Comparison of ENCODE assay signal across 23 cellular contexts in the genomic region with DNA sequence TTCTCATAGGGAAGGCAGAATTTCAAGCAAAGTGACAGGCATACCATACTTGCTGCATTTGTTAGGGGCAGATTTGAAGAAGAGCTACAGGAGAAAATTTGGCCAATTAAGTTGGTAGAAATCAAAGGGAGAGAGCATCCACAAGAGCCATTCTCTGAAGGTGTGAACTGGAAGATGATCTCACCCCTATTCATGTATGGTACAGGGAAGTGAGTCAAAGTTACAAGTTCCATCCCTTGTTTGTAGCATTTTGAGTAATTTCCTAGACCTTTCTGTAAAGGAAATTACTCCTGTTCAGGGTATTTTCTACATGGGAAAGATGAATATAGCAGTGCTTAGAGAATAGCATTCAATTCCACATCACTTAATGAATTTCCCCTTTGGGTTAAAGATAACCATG. TPM values are rescaled to one million over a fixed set of nuclear protein-coding genes. Genes with fewer than 3 reads are reported as not detected.
DNase-seq lines count a peak whose midpoint lies in the region; ATAC-seq, FAIRE-seq and TF ChIP-seq lines count a peak whose summit lies in the region.
"Had no signal": no experiment of that assay in that cellular context is flagged by ENCODE, and none has a peak within 500 bp of the region (broad histone marks: within the 10 kb centered on the region; RNA-seq: fewer than 3 reads in every experiment).

No MANE protein-coding gene starts in this region.

- H3K4me3 ChIP-seq in PC-3 (ENCODE audit: low read length) (no peak overlapping the region), epithelial cell of esophagus (ENCODE audit: low read length) (no peak overlapping the region)
- H3K4me3 ChIP-seq: A549 had no signal

- H3K27me3 ChIP-seq in PC-3 (ENCODE audit: low read length) = no peaks in the 10 kb centered on the region

- FAIRE-seq in HTR-8/SVneo (lab: Jason Lieb, UNC) = no peak
- FAIRE-seq: A549, GM12892, H54 had no signal

- no peaks in the 10 kb centered on the region for H3F3A ChIP-seq in PC-3 (ENCODE audit: low read length, unreplicated experiment)

- peak; percentile 65 for ATAC-seq in PC-3
- ATAC-seq in stimulated activated naive CD8-positive, alpha-beta T cell treated with anti-CD3 and anti-CD28 coated beads, Interleukin-15, Interleukin-2, amounts not matched to agents 100 U/mL and 50 U/mL, for 24 hours = peak; percentile 46
- ATAC-seq: A549, Panc1 had no signal

- H3K9me3 ChIP-seq in PC-3 (ENCODE audit: low read length) = no peaks in the 10 kb centered on the region
- H3K9me3 ChIP-seq: A549 had no signal

- H3K9me3 Mint-ChIP-seq in activated naive CD4-positive, alpha-beta T cell treated with anti-CD3 and anti-CD28 coated beads for 36 hours = no peaks in the 10 kb centered on the region

- intact Hi-C loops in activated naive CD4-positive, alpha-beta T cell treated with anti-CD3 and anti-CD28 coated beads for 36 hours (cut with micrococcal nuclease) = loop anchor here (1.0 to 10.0 kb wide), 3 partner anchors 28 to 544 kb away; a partner anchor contains a TSS
- intact Hi-C loops in PC-3 (cut with micrococcal nuclease) = loop anchor here (5.0 kb wide), 1 partner anchor 37 kb away; no protein-coding TSS in a partner anchor

- H3K4me1 ChIP-seq in PC-3 (ENCODE audit: insufficient read depth, low read length) = no peaks in the 10 kb centered on the region
- H3K4me1 ChIP-seq: A549 had no signal

- CTCF ChIA-PET in activated naive CD4-positive, alpha-beta T cell treated with anti-CD3 and anti-CD28 coated beads for 36 hours (lab: Charles Lee) = no interaction called here
- CTCF ChIA-PET in PC-3 (lab: Charles Lee) = no interaction called here

- H3K36me3 Mint-ChIP-seq in activated naive CD4-positive, alpha-beta T cell treated with anti-CD3 and anti-CD28 coated beads for 36 hours (ENCODE audit: low read depth) = peaks cover 12% of the 10 kb centered on the region

- POLR2A ChIA-PET in PC-3 (lab: Charles Lee; ENCODE audit: unreplicated experiment) = no interaction called here

- no peak for DNase-seq in activated naive CD4-positive, alpha-beta T cell treated with anti-CD3 and anti-CD28 coated beads for 36 hours
- DNase-seq in activated naive CD4-positive, alpha-beta T cell treated with Interleukin-2 at 50 U/mL for 16 hours = no peak
- DNase-seq in PC-3 (peak; percentile 4), epithelial cell of esophagus (ENCODE audit: low read depth) (peak; percentile 57), NCI-H146 (lab: John Stamatoyannopoulos, UW) (no peak), HTR-8/SVneo (ENCODE audit: insufficient read length, low spot score) (no peak)
- no peak for DNase-seq in stimulated activated naive CD8-positive, alpha-beta T cell treated with anti-CD3 and anti-CD28 coated beads, Interleukin-15, Interleukin-2, amounts not matched to agents 100 U/mL and 50 U/mL, for 24 hours
- no peak for DNase-seq in activated CD4-positive, alpha-beta T cell treated with anti-CD3 and anti-CD28 coated beads for 1 hour
- DNase-seq: DND-41, GDM1, IMR-90, Karpas-422, MM.1S, NCI-H1105, NCI-H1694 treated with DMSO at 0.1 percent for 48 hours, NCI-H226, NCI-H524 treated with DMSO at 0.1 percent for 48 hours, SHP77 treated with DMSO at 0.1 percent for 48 hours had no signal

- no peaks in the 10 kb centered on the region for H3K9me2 ChIP-seq in PC-3 (replicated peaks; ENCODE audit: low read length)

- H4K20me1 ChIP-seq in PC-3 (ENCODE audit: low read length) = 0 out of 2 replicates have a peak, but pooled peaks cover 5% of the 10 kb centered on the region

- peaks cover 25% of the 10 kb centered on the region for H3K4me1 Mint-ChIP-seq in activated naive CD4-positive, alpha-beta T cell treated with anti-CD3 and anti-CD28 coated beads for 36 hours (ENCODE audit: low read depth)

- H2AFZ ChIP-seq in PC-3 (ENCODE audit: low read length) = no peak overlapping the region

- no peaks in the 10 kb centered on the region for H3K79me2 ChIP-seq in PC-3 (ENCODE audit: low read length)

- H3K9ac ChIP-seq in PC-3 (ENCODE audit: low read length) = no peak overlapping the region

- peaks cover 3% of the 10 kb centered on the region for H3K36me3 ChIP-seq in PC-3 (ENCODE audit: low read depth, low read length)

- H3K4me3 Mint-ChIP-seq in activated naive CD4-positive, alpha-beta T cell treated with anti-CD3 and anti-CD28 coated beads for 36 hours = no peak overlapping the region

- no TSS peak for BruUV-seq in PC-3 (replicated peaks; lab: Mats Ljungman, UMichigan)

- H3K27ac Mint-ChIP-seq in activated naive CD4-positive, alpha-beta T cell treated with anti-CD3 and anti-CD28 coated beads for 36 hours = peak overlapping the region; percentile 51

- H3K4me2 ChIP-seq in PC-3 (ENCODE audit: low read length) = no peak overlapping the region
- H3K4me2 ChIP-seq: A549 had no signal

- TF ChIP-seq CTCF in PC-3 (conservative IDR thresholded peaks at IDR 0.05; ENCODE audit: low read depth, low read length) (no peak), epithelial cell of esophagus (IDR thresholded peaks at IDR 0.05; ENCODE audit: insufficient read depth, low read depth, low read length, missing control alignments) (no peak)

- H3K27me3 Mint-ChIP-seq in activated naive CD4-positive, alpha-beta T cell treated with anti-CD3 and anti-CD28 coated beads for 36 hours (ENCODE audit: low read depth) = peaks cover 16% of the 10 kb centered on the region

- no peak overlapping the region for H3K27ac ChIP-seq in PC-3 (ENCODE audit: low read length)
- H3K27ac ChIP-seq: A549, C4-2B had no signal

RNA-seq across cellular contexts. Expression of a gene that starts 28.4 kb away (rescaled TPM):
- 10 to 100 TPM; 51.7 to 52.4 TPM for total RNA-seq in activated naive CD4-positive, alpha-beta T cell treated with anti-CD3 and anti-CD28 coated beads for 36 hours
- 17.2 and 18.0 TPM in 2 replicates for total RNA-seq in PC-3 (2014; rRNA removed)

RNA-seq across cellular contexts. Expression of a gene that starts 48.9 kb away (rescaled TPM):
- total RNA-seq in activated naive CD4-positive, alpha-beta T cell treated with anti-CD3 and anti-CD28 coated beads for 36 hours = not detected
- total RNA-seq in PC-3 (2014; rRNA removed) = 0.04 TPM in 1 of 2 replicates, not detected in the other
- total RNA-seq: IMR-90 had no signal

Comparison
In these comparisons a context has a peak if more than half of its experiments do, and no peak if none do; other contexts are left out.
1. DNase-seq: peak in PC-3 (single experiment) and epithelial cell of esophagus (single experiment); none in activated naive CD4-positive, alpha-beta T cell treated with anti-CD3 and anti-CD28 coated beads for 36 hours (single experiment), activated naive CD4-positive, alpha-beta T cell treated with Interleukin-2 at 50 U/mL for 16 hours (single experiment), stimulated activated naive CD8-positive, alpha-beta T cell treated with anti-CD3 and anti-CD28 coated beads, Interleukin-15, Interleukin-2, amounts not matched to agents 100 U/mL and 50 U/mL, for 24 hours (single experiment), NCI-H146 (single experiment), HTR-8/SVneo (single experiment) and activated CD4-positive, alpha-beta T cell treated with anti-CD3 and anti-CD28 coated beads for 1 hour (single experiment).